3 cellular contexts compared by ENCODE assay signal in the genomic region with DNA sequence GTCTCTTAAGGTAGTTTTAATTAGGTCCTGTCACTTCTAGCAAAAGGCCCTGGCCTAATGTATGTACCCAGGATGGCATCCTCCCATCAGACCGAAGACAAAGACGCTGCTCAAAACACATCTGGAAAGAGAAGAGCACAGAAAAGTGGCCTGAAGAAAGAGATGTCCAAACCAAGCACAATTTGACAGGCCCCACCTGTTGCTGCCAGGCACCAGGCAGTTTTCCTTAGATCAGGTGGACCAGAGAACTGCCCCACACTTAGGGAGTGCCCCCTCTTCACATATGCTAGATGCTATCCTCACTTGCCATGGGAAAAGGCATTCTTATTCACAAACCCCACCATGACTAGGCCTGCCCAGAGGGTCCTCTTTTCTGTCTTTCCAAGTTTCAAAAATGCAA.
"Had no signal": no experiment of that assay in that cellular context is flagged by ENCODE, and none has a peak within 500 bp of the region (broad histone marks: within the 10 kb centered on the region; RNA-seq: fewer than 3 reads in every experiment).

No MANE protein-coding gene starts in this region.

- H3K4me3 ChIP-seq: GM12878 had no signal

- DNase-seq: GDM1, GF-D8 had no signal
